In genomic region chr7:51013218-51013786, GRCh38 we compare ENCODE assay signal across 15 cellular contexts.
"Had no signal": no experiment of that assay in that cellular context is flagged by ENCODE, and none has a peak within 500 bp of the region (broad histone marks: within the 10 kb centered on the region; RNA-seq: fewer than 3 reads in every experiment).

No MANE protein-coding gene starts in this region.

- H3K27me3 ChIP-seq: hepatocyte, neutrophil had no signal

- H3K36me3 ChIP-seq: lower lobe of right lung, neutrophil, SJCRH30 had no signal

- H3K4me1 ChIP-seq: lower lobe of right lung, SJCRH30 had no signal

- DNase-seq: activated CD4-positive, alpha-beta memory T cell treated with anti-CD3 and anti-CD28 coated beads, Interleukin-2, amount 10 ng/mL, durations not matched to agents 7 days and 5 days; activated CD4-positive, alpha-beta T cell treated with anti-CD3 and anti-CD28 coated beads for 36 hours; activated naive CD4-positive, alpha-beta T cell treated with Interleukin-2 at 50 U/mL for 16 hours; activated T-cell treated with anti-CD3 and anti-CD28 coated beads for 4 hours; aorta; lower lobe of right lung; SJCRH30; stimulated activated CD4-positive, alpha-beta T cell treated with anti-CD3 and anti-CD28 coated beads, Interleukin-4, amount 100 ng/mL, for 4 hours; stimulated activated CD8-positive, alpha-beta memory T cell treated with anti-CD3 and anti-CD28 coated beads, Interleukin-4, amount 100 ng/mL, for 48 hours; stimulated activated naive CD8-positive, alpha-beta T cell treated with anti-CD3 and anti-CD28 coated beads, Interleukin-15, Interleukin-2, amounts not matched to agents 100 U/mL and 50 U/mL, for 24 hours; T-helper 17 cell; trophoblast cell had no signal

- H3K4me3 ChIP-seq: hepatocyte, lower lobe of right lung, SJCRH30, skin epidermis had no signal

- ATAC-seq: activated CD4-positive, alpha-beta T cell treated with anti-CD3 and anti-CD28 coated beads for 36 hours; lower lobe of right lung; stimulated activated naive CD8-positive, alpha-beta T cell treated with anti-CD3 and anti-CD28 coated beads, Interleukin-15, Interleukin-2, amounts not matched to agents 100 U/mL and 50 U/mL, for 24 hours; T-helper 17 cell had no signal

- H3K27ac ChIP-seq: hepatocyte, lower lobe of right lung, neutrophil, SJCRH30, skin epidermis had no signal

- H3K9me3 ChIP-seq: lower lobe of right lung, neutrophil, SJCRH30 had no signal
